ENCODE assay signal across 7 cellular contexts in genomic region chr18:3665780-3666525, GRCh38.
DNase-seq lines count a peak whose midpoint lies in the region; ATAC-seq, FAIRE-seq and TF ChIP-seq lines count a peak whose summit lies in the region.

No MANE protein-coding gene starts in this region.

- peak; percentile 30 for FAIRE-seq in GM12892 (lab: Jason Lieb, UNC)

- no peaks in the 10 kb centered on the region for H3K79me2 ChIP-seq in PC-9 (ENCODE audit: low read depth)

- BruUV-seq in PC-9 (replicated peaks; lab: Mats Ljungman, UMichigan): TSS peak; percentile 91

- H3K9me3 Mint-ChIP-seq in IgD-negative memory B cell: peaks cover 0 to 2% (median 0%) of the 10 kb centered on the region in 3 donors
- peaks cover 0 to 2% of the 10 kb centered on the region in 2 donors for H3K9me3 Mint-ChIP-seq in activated T-cell treated with anti-CD3 and anti-CD28 coated beads, Interleukin-2, amount 50 U/mL, for 72 hours
- H3K9me3 Mint-ChIP-seq in naive thymus-derived CD8-positive, alpha-beta T cell: no peaks in the 10 kb centered on the region
- no peaks in the 10 kb centered on the region for H3K9me3 Mint-ChIP-seq in stimulated activated effector memory CD8-positive, alpha-beta T cell treated with anti-CD3 and anti-CD28 coated beads, Interleukin-12 subunit alpha, Interleukin-12 subunit beta, amount 100 ng/mL, for 72 hours

- POLR2A ChIA-PET in PC-9 (lab: Charles Lee; ENCODE audit: unreplicated experiment): interaction anchor here (0.5 to 2.8 kb wide), 24 partner anchors 10 to 512 kb away, joined by 3 to 22 read pairs (median 5); partner anchors contain the start of gene MYL12A
- POLR2A ChIA-PET in naive thymus-derived CD8-positive, alpha-beta T cell (lab: Charles Lee): interaction anchor here (0.8 to 2.3 kb wide), 5 partner anchors 72 to 404 kb away, joined by 3 to 7 read pairs (median 4); partner anchors contain the start of gene MYL12B

- CTCF ChIA-PET in PC-9 (lab: Charles Lee): interaction anchor here (0.6 to 3.2 kb wide), 18 partner anchors 13 to 736 kb away, joined by 3 to 31 read pairs (median 4); partner anchors contain the start of gene MYL12A

- H3K27me3 Mint-ChIP-seq in IgD-negative memory B cell: no peaks in the 10 kb centered on the region
- no peaks in the 10 kb centered on the region for H3K27me3 Mint-ChIP-seq in activated T-cell treated with anti-CD3 and anti-CD28 coated beads, Interleukin-2, amount 50 U/mL, for 72 hours (ENCODE audit: low read depth)
- H3K27me3 Mint-ChIP-seq in naive thymus-derived CD8-positive, alpha-beta T cell: peaks cover 0 to 3% (median 2%) of the 10 kb centered on the region in 5 donors

- 0 out of 2 replicates have a peak overlapping the region, but pooled peaks have one; percentile 20 for H2AFZ ChIP-seq in PC-9

- H3K9me3 ChIP-seq in PC-9 (ENCODE audit: insufficient read depth, low read depth): 0 out of 2 replicates have a peak, but pooled peaks cover 5% of the 10 kb centered on the region

- peak overlapping the region; percentile 74 for H3K4me2 ChIP-seq in PC-9

- peak; percentile 97 for TF ChIP-seq CTCF in PC-9 (conservative IDR thresholded peaks at IDR 0.05)

- H3K36me3 ChIP-seq in PC-9 (ENCODE audit: low read depth): no peaks in the 10 kb centered on the region

- H3K4me1 Mint-ChIP-seq in IgD-negative memory B cell: peaks cover 6 to 9% (median 7%) of the 10 kb centered on the region in 3 donors
- peaks cover 36% of the 10 kb centered on the region for H3K4me1 Mint-ChIP-seq in activated T-cell treated with anti-CD3 and anti-CD28 coated beads, Interleukin-2, amount 50 U/mL, for 72 hours (ENCODE audit: low read depth)
- peaks cover 0 to 12% (median 5%) of the 10 kb centered on the region in 4 donors for H3K4me1 Mint-ChIP-seq in naive thymus-derived CD8-positive, alpha-beta T cell
- peaks cover 6% of the 10 kb centered on the region for H3K4me1 Mint-ChIP-seq in stimulated activated effector memory CD8-positive, alpha-beta T cell treated with anti-CD3 and anti-CD28 coated beads, Interleukin-12 subunit alpha, Interleukin-12 subunit beta, amount 100 ng/mL, for 72 hours

- H4K20me1 ChIP-seq in PC-9 (ENCODE audit: insufficient read depth): no peaks in the 10 kb centered on the region

- peak overlapping the region; percentile 45; the same call in 1 of the 2 replicates for H3K4me3 ChIP-seq in PC-9

- peak; percentile 59 to 76 for ATAC-seq in activated T-cell treated with anti-CD3 and anti-CD28 coated beads, Interleukin-2, amount 50 U/mL, for 72 hours (replicated peaks in 1 of 2)
- peak; percentile 65 to 76 for ATAC-seq in naive thymus-derived CD8-positive, alpha-beta T cell
- peak; percentile 74 for ATAC-seq in stimulated activated effector memory CD8-positive, alpha-beta T cell treated with anti-CD3 and anti-CD28 coated beads, Interleukin-12 subunit alpha, Interleukin-12 subunit beta, amount 100 ng/mL, for 72 hours

- H3K36me3 Mint-ChIP-seq in IgD-negative memory B cell: no peaks in the 10 kb centered on the region
- peaks cover 7 to 10% of the 10 kb centered on the region in 2 donors for H3K36me3 Mint-ChIP-seq in activated T-cell treated with anti-CD3 and anti-CD28 coated beads, Interleukin-2, amount 50 U/mL, for 72 hours (ENCODE audit: insufficient read depth in 2 of 2)
- H3K36me3 Mint-ChIP-seq in naive thymus-derived CD8-positive, alpha-beta T cell: no peaks in the 10 kb centered on the region
- H3K36me3 Mint-ChIP-seq in stimulated activated effector memory CD8-positive, alpha-beta T cell treated with anti-CD3 and anti-CD28 coated beads, Interleukin-12 subunit alpha, Interleukin-12 subunit beta, amount 100 ng/mL, for 72 hours: no peaks in the 10 kb centered on the region

- no peaks in the 10 kb centered on the region for H3K27me3 ChIP-seq in PC-9 (ENCODE audit: insufficient read depth, low read depth)

- H3K9me2 ChIP-seq in PC-9 (ENCODE audit: insufficient read depth): no peaks in the 10 kb centered on the region

- H3K4me1 ChIP-seq in PC-9 (replicated peaks; ENCODE audit: insufficient read depth): peaks cover 33% of the 10 kb centered on the region

- intact Hi-C loops in PC-9 (cut with micrococcal nuclease; ENCODE audit: unreplicated experiment): loop anchor here (1.0 to 5.0 kb wide), 11 partner anchors 13 to 734 kb away; partner anchors contain the start of gene MYL12B

- peak overlapping the region; percentile 96 for H3K27ac ChIP-seq in PC-9

- no peak for TF ChIP-seq POLR2A in GM12892 (IDR thresholded peaks at IDR 0.05; ENCODE audit: low read depth, low read length)

- peak overlapping the region; percentile 5 to 76 (median 40) for H3K4me3 Mint-ChIP-seq in IgD-negative memory B cell
- peak overlapping the region; percentile 60 to 61 for H3K4me3 Mint-ChIP-seq in activated T-cell treated with anti-CD3 and anti-CD28 coated beads, Interleukin-2, amount 50 U/mL, for 72 hours
- H3K4me3 Mint-ChIP-seq in naive thymus-derived CD8-positive, alpha-beta T cell: peak overlapping the region in 6 of 10 donors; percentile 6 to 67 (median 56)
- no peak overlapping the region for H3K4me3 Mint-ChIP-seq in stimulated activated effector memory CD8-positive, alpha-beta T cell treated with anti-CD3 and anti-CD28 coated beads, Interleukin-12 subunit alpha, Interleukin-12 subunit beta, amount 100 ng/mL, for 72 hours

- H3F3A ChIP-seq in PC-9 (ENCODE audit: insufficient read depth, low read depth): peaks cover 24% of the 10 kb centered on the region

- DNase-seq in GM12892 (ENCODE audit: insufficient read length): peak; percentile 43
- DNase-seq in PC-9: peak; percentile 78 to 89
- peak; percentile 64 to 77 for DNase-seq in activated T-cell treated with anti-CD3 and anti-CD28 coated beads, Interleukin-2, amount 50 U/mL, for 72 hours
- peak; percentile 95 for DNase-seq in fibroblast of peridontal ligament (ENCODE audit: extremely low read depth)
- peak; percentile 45 to 83 (median 67) for DNase-seq in naive thymus-derived CD8-positive, alpha-beta T cell
- DNase-seq in stimulated activated effector memory CD8-positive, alpha-beta T cell treated with anti-CD3 and anti-CD28 coated beads, Interleukin-12 subunit alpha, Interleukin-12 subunit beta, amount 100 ng/mL, for 72 hours (ENCODE audit: low spot score in 2 of 2): peak; percentile 60 to 74

- H3K27ac Mint-ChIP-seq in IgD-negative memory B cell: no peak overlapping the region
- H3K27ac Mint-ChIP-seq in activated T-cell treated with anti-CD3 and anti-CD28 coated beads, Interleukin-2, amount 50 U/mL, for 72 hours: no peak overlapping the region
- H3K27ac Mint-ChIP-seq in naive thymus-derived CD8-positive, alpha-beta T cell: peak overlapping the region in 1 of 10 donors; percentile 9
- no peak overlapping the region for H3K27ac Mint-ChIP-seq in stimulated activated effector memory CD8-positive, alpha-beta T cell treated with anti-CD3 and anti-CD28 coated beads, Interleukin-12 subunit alpha, Interleukin-12 subunit beta, amount 100 ng/mL, for 72 hours

Comparison
In these comparisons a context has a peak if more than half of its experiments do, and no peak if none do; other contexts are left out.
1. Peak in every context shown above with its lines: DNase-seq, ATAC-seq, H3K4me3 ChIP-seq and H3K27ac ChIP-seq.
2. DNase-seq: peak in every context shown above with its lines; median percentile 95 in fibroblast of peridontal ligament; 84 in PC-9; 70 in activated T-cell treated with anti-CD3 and anti-CD28 coated beads, Interleukin-2, amount 50 U/mL, for 72 hours; 67 in naive thymus-derived CD8-positive, alpha-beta T cell; 67 in stimulated activated effector memory CD8-positive, alpha-beta T cell treated with anti-CD3 and anti-CD28 coated beads, Interleukin-12 subunit alpha, Interleukin-12 subunit beta, amount 100 ng/mL, for 72 hours; 43 in GM12892.